8 cellular contexts compared by ENCODE assay signal in genomic region chr13:49540552-49540951, GRCh38. TPM values are rescaled to one million over a fixed set of nuclear protein-coding genes. Genes with fewer than 3 reads are reported as not detected.
A peak's percentile ranks its signal among the peaks of the same experiment; 100 is the strongest.
DNase-seq lines count a peak whose midpoint lies in the region; ATAC-seq and TF ChIP-seq lines count a peak whose summit lies in the region.

No MANE protein-coding gene starts in this region.

- peaks cover 40 to 78% (median 62%) of the 10 kb centered on the region in 11 experiments for H3K36me3 ChIP-seq in BLaER1 treated with 17β-estradiol and CSF1 and Interleukin-3, amounts not matched to agents 10 nM and 100 nM
- H3K36me3 ChIP-seq in GM23248 (ENCODE audit: low read depth), result peaks cover 16% of the 10 kb centered on the region; the same call in 1 of the 2 replicates

- in situ Hi-C loops in GM23248 (cut with MboI), result no loop called here

- H3K27me3 Mint-ChIP-seq in activated CD8-positive, alpha-beta T cell treated with anti-CD3 and anti-CD28 coated beads for 36 hours, result no peaks in the 10 kb centered on the region

- peak overlapping the region; percentile 12 to 96 (median 70); a peak in 20 of 22 replicates for H3K27ac ChIP-seq in BLaER1 treated with 17β-estradiol and CSF1 and Interleukin-3, amounts not matched to agents 10 nM and 100 nM
- no peak overlapping the region for H3K27ac ChIP-seq in GM23248

- H3K79me2 ChIP-seq in GM23248 (ENCODE audit: insufficient read depth), result no peaks in the 10 kb centered on the region

- TF ChIP-seq CTCF in activated CD8-positive, alpha-beta T cell treated with anti-CD3 and anti-CD28 coated beads for 36 hours (IDR thresholded peaks at IDR 0.05), result no peak

- H3K4me3 ChIP-seq in BLaER1 treated with 17β-estradiol and CSF1 and Interleukin-3, amounts not matched to agents 10 nM and 100 nM, result peak overlapping the region in 8 of 10 experiments; percentile 2 to 26 (median 12); a peak in 7 of 20 replicates
- no peak overlapping the region for H3K4me3 ChIP-seq in GM23248

- H3K4me1 Mint-ChIP-seq in activated CD8-positive, alpha-beta T cell treated with anti-CD3 and anti-CD28 coated beads for 36 hours (ENCODE audit: low read depth), result peaks cover 16% of the 10 kb centered on the region

- no peaks in the 10 kb centered on the region for H3K9me3 ChIP-seq in BLaER1 treated with 17β-estradiol and CSF1 and Interleukin-3, amounts not matched to agents 10 nM and 100 nM (replicated peaks in 1 of 11)
- no peaks in the 10 kb centered on the region for H3K9me3 ChIP-seq in GM23248 (ENCODE audit: low read depth)

- H3K36me3 Mint-ChIP-seq in activated CD8-positive, alpha-beta T cell treated with anti-CD3 and anti-CD28 coated beads for 36 hours (ENCODE audit: low read depth), result peaks cover 19% of the 10 kb centered on the region

- no peaks in the 10 kb centered on the region for H3K27me3 ChIP-seq in BLaER1 treated with 17β-estradiol and CSF1 and Interleukin-3, amounts not matched to agents 10 nM and 100 nM
- H3K27me3 ChIP-seq in GM23248 (replicated peaks; ENCODE audit: insufficient read depth), result no peaks in the 10 kb centered on the region

- no peak overlapping the region for H2AFZ ChIP-seq in GM23248

- H3K27ac Mint-ChIP-seq in activated CD8-positive, alpha-beta T cell treated with anti-CD3 and anti-CD28 coated beads for 36 hours, result peak overlapping the region; percentile 30

- H3K9ac ChIP-seq in BLaER1 treated with 17β-estradiol and CSF1 and Interleukin-3, amounts not matched to agents 10 nM and 100 nM, result peak overlapping the region; percentile 2 to 74 (median 54); a peak in 17 of 22 replicates
- no peak overlapping the region for H3K9ac ChIP-seq in GM23248

- H3F3A ChIP-seq in GM23248 (ENCODE audit: insufficient read depth), result no peaks in the 10 kb centered on the region

- peaks cover 41 to 72% (median 55%) of the 10 kb centered on the region in 10 experiments for H3K4me1 ChIP-seq in BLaER1 treated with 17β-estradiol and CSF1 and Interleukin-3, amounts not matched to agents 10 nM and 100 nM
- no peaks in the 10 kb centered on the region for H3K4me1 ChIP-seq in GM23248 (ENCODE audit: insufficient read depth)

- ATAC-seq in activated CD8-positive, alpha-beta T cell treated with anti-CD3 and anti-CD28 coated beads for 36 hours, result no peak
- no peak for ATAC-seq in GM18909 (IDR thresholded peaks at IDR 0.05; ENCODE audit: poor library complexity, unreplicated experiment)
- no peak for ATAC-seq in HG03439 (IDR thresholded peaks at IDR 0.05; ENCODE audit: unreplicated experiment)

- intact Hi-C loops in activated CD8-positive, alpha-beta T cell treated with anti-CD3 and anti-CD28 coated beads for 36 hours (cut with micrococcal nuclease), result no loop called here

- CTCF ChIA-PET in activated CD8-positive, alpha-beta T cell treated with anti-CD3 and anti-CD28 coated beads for 36 hours (lab: Charles Lee), result interaction anchor here (1.7 to 1.8 kb wide), 2 partner anchors 47 to 66 kb away, joined by 4 to 9 read pairs; no protein-coding TSS in a partner anchor

- peak overlapping the region; percentile 15 for H3K4me3 Mint-ChIP-seq in activated CD8-positive, alpha-beta T cell treated with anti-CD3 and anti-CD28 coated beads for 36 hours

- 87 to 88% methylated on average over 7 of the region's 7 CpGs for WGBS in GM23248 (ENCODE audit: low coverage in 1 of 2, low lambda C conversion rate in 2 of 2, missing lambda C conversion rate in 2 of 2), 2 experiments

- H3K9me3 Mint-ChIP-seq in activated CD8-positive, alpha-beta T cell treated with anti-CD3 and anti-CD28 coated beads for 36 hours, result no peaks in the 10 kb centered on the region

- no peaks in the 10 kb centered on the region for H4K20me1 ChIP-seq in BLaER1 treated with 17β-estradiol and CSF1 and Interleukin-3, amounts not matched to agents 10 nM and 100 nM
- no peaks in the 10 kb centered on the region for H4K20me1 ChIP-seq in GM23248 (ENCODE audit: insufficient read depth)

- POLR2A ChIA-PET in activated CD8-positive, alpha-beta T cell treated with anti-CD3 and anti-CD28 coated beads for 36 hours (lab: Charles Lee), result no interaction called here

- peak; percentile 8 for DNase-seq in GM23248
- DNase-seq in activated CD8-positive, alpha-beta T cell treated with anti-CD3 and anti-CD28 coated beads for 36 hours, result no peak
- DNase-seq in iris pigment epithelial cell (ENCODE audit: low read depth), result peak; percentile 49
- no peak for DNase-seq in 8988T
- DNase-seq in NCI-H1092 (lab: John Stamatoyannopoulos, UW), result no peak

- peak overlapping the region; percentile 64 to 87 (median 76) for H3K4me2 ChIP-seq in BLaER1 treated with 17β-estradiol and CSF1 and Interleukin-3, amounts not matched to agents 10 nM and 100 nM
- H3K4me2 ChIP-seq in GM23248 (ENCODE audit: unreplicated experiment), result no peak overlapping the region

- no peaks in the 10 kb centered on the region for H3K9me2 ChIP-seq in GM23248 (ENCODE audit: insufficient read depth)

RNA-seq across cellular contexts. Expression of gene PHF11, which starts 44.8 kb away (rescaled TPM):
- 13.4 and 16.9 TPM in 2 replicates for total RNA-seq in GM23248 (2014; rRNA removed; shearing (Covaris generic))
- polyA plus RNA-seq in GM23248 (2016; fragmentation: Nextera tagmentation; extraction: Ambion mirVana), result 29.3 and 29.6 TPM in 2 replicates
- 10 to 100 TPM; 59.3 to 62.6 TPM for total RNA-seq in activated CD8-positive, alpha-beta T cell treated with anti-CD3 and anti-CD28 coated beads for 36 hours

RNA-seq across cellular contexts. Expression of gene RCBTB1, which starts 44.8 kb away (rescaled TPM):
- total RNA-seq in GM23248 (2014; rRNA removed; shearing (Covaris generic)), result 9.5 and 14.5 TPM in 2 replicates
- 9.4 and 9.9 TPM in 2 replicates for polyA plus RNA-seq in GM23248 (2016; fragmentation: Nextera tagmentation; extraction: Ambion mirVana)
- 10 to 100 TPM; 14.2 to 14.6 TPM for total RNA-seq in activated CD8-positive, alpha-beta T cell treated with anti-CD3 and anti-CD28 coated beads for 36 hours

Comparison
In these comparisons a context has a peak if more than half of its experiments do, and no peak if none do; other contexts are left out.
1. DNase-seq: peak in GM23248 (single experiment) and iris pigment epithelial cell (single experiment); none in activated CD8-positive, alpha-beta T cell treated with anti-CD3 and anti-CD28 coated beads for 36 hours (single experiment), 8988T (single experiment) and NCI-H1092 (single experiment).